In genomic region chrX:44872319-44872816, GRCh38 we compare ENCODE assay signal across 9 cellular contexts. TPM values are rescaled to one million over a fixed set of nuclear protein-coding genes. Genes with fewer than 3 reads are reported as not detected.
A peak's percentile ranks its signal among the peaks of the same experiment; 100 is the strongest.
DNase-seq lines count a peak whose midpoint lies in the region; ATAC-seq and TF ChIP-seq lines count a peak whose summit lies in the region.
"Had no signal": no experiment of that assay in that cellular context is flagged by ENCODE, and none has a peak within 500 bp of the region (broad histone marks: within the 10 kb centered on the region; RNA-seq: fewer than 3 reads in every experiment).

No MANE protein-coding gene starts in this region.

- H3K79me2 ChIP-seq in neural cell (replicated peaks; ENCODE audit: insufficient read depth, low read length): peaks cover 34% of the 10 kb centered on the region

- POLR2A ChIA-PET in GM10248 (lab: Yijun Ruan, JAX): interaction anchor here (0.6 to 0.7 kb wide), 2 partner anchors 28 to 41 kb away, joined by 4 to 7 read pairs; no protein-coding TSS in a partner anchor

- peak; percentile 37 for ATAC-seq in GM21528 (IDR thresholded peaks at IDR 0.05; ENCODE audit: low FRiP score, unreplicated experiment)

- H3K4me3 ChIP-seq in HUES64 (ENCODE audit: low read length): peak overlapping the region; percentile 85
- H3K4me3 ChIP-seq in neural cell (ENCODE audit: low read length): peak overlapping the region; percentile 85
- peak overlapping the region; percentile 64 to 94 for H3K4me3 ChIP-seq in vagina

- H4K20me1 ChIP-seq in neural cell (ENCODE audit: insufficient read depth): no peaks in the 10 kb centered on the region

- TF ChIP-seq CTCF in GM10248 (IDR thresholded peaks at IDR 0.05; ENCODE audit: control extremely low read depth, extremely low read depth, low read depth, missing control alignments) (no peak), neural cell (IDR thresholded peaks at IDR 0.05; ENCODE audit: poor library complexity, severe bottlenecking) (no peak), vagina (IDR thresholded peaks at IDR 0.05) (no peak)

- H3K9me3 ChIP-seq in HUES64 (ENCODE audit: insufficient read depth, low read depth, low read length) (no peaks in the 10 kb centered on the region), neural cell (ENCODE audit: low read length) (no peaks in the 10 kb centered on the region), vagina (no peaks in the 10 kb centered on the region)

- peak overlapping the region; percentile 96 for H3K27ac ChIP-seq in HUES64 (ENCODE audit: low read depth, low read length)
- peak overlapping the region; percentile 90 for H3K27ac ChIP-seq in neural cell (ENCODE audit: low read length)
- H3K27ac ChIP-seq in vagina: peak overlapping the region; percentile 100

- intact Hi-C loops in vagina (cut with DNase I): no loop called here

- TF ChIP-seq EP300 in neural cell (conservative IDR thresholded peaks at IDR 0.05; ENCODE audit: poor library complexity, severe bottlenecking): no peak

- H3K9ac ChIP-seq in HUES64 (ENCODE audit: low read depth, low read length) (peak overlapping the region; percentile 88), neural cell (ENCODE audit: low read length) (peak overlapping the region; percentile 87)

- TF ChIP-seq POLR2A in vagina (IDR thresholded peaks at IDR 0.05): no peak

- no peaks in the 10 kb centered on the region for H3K9me2 ChIP-seq in neural cell (ENCODE audit: insufficient read depth, low read length)

- peak overlapping the region; percentile 27 for H2AFZ ChIP-seq in neural cell (ENCODE audit: low read depth, low read length)

- peak overlapping the region; percentile 44 for H3K4me2 ChIP-seq in neural cell (ENCODE audit: low read length)

- peak; percentile 43 for DNase-seq in GM10248 (ENCODE audit: extremely low spot score)
- DNase-seq in activated CD8-positive, alpha-beta memory T cell treated with anti-CD3 and anti-CD28 coated beads, Interleukin-2, amount 50 U/mL, for 1 hour (ENCODE audit: extremely low read depth): peak; percentile 11
- peak; percentile 1 for DNase-seq in fibroblast of gingiva (ENCODE audit: low read depth)
- peak in 1 of 2 donors; percentile 88 for DNase-seq in vagina (ENCODE audit: extremely low spot score in 2 of 2)
- no peak for DNase-seq in NCI-H187 (lab: John Stamatoyannopoulos, UW)

- WGBS in HUES64: under 1% methylated on average over 57 of the region's 57 CpGs

- no peaks in the 10 kb centered on the region for H3F3A ChIP-seq in neural cell (ENCODE audit: insufficient read depth, low read length, poor library complexity, severe bottlenecking)

- CTCF ChIA-PET in GM10248 (lab: Yijun Ruan, JAX): no interaction called here

- H3K36me3 ChIP-seq in HUES64 (ENCODE audit: insufficient read depth, low read length) (peaks cover 3% of the 10 kb centered on the region; the same call in 1 of the 2 replicates), neural cell (ENCODE audit: insufficient read depth, low read length) (no peaks in the 10 kb centered on the region), vagina (no peaks in the 10 kb centered on the region)

- no peak for TF ChIP-seq RAD21 in neural cell (conservative IDR thresholded peaks at IDR 0.05)

- H3K4me1 ChIP-seq in HUES64 (ENCODE audit: insufficient read depth, low read length) (no peaks in the 10 kb centered on the region), vagina (peaks cover 37% of the 10 kb centered on the region)

- no peaks in the 10 kb centered on the region for H3K27me3 ChIP-seq in HUES64 (ENCODE audit: insufficient read depth, low read length)
- H3K27me3 ChIP-seq in neural cell (ENCODE audit: insufficient read depth, low read depth, low read length): no peaks in the 10 kb centered on the region
- no peaks in the 10 kb centered on the region for H3K27me3 ChIP-seq in vagina

TF ChIP-seq in neural cell, 6 proteins besides CTCF, POLR2A, EP300 and RAD21:
- TF ChIP-seq EZH2 (IDR thresholded peaks at IDR 0.05; ENCODE audit: borderline replicate concordance, insufficient read depth, low read length, poor library complexity, severe bottlenecking) (no peak), TAF1 (IDR thresholded peaks at IDR 0.05; ENCODE audit: low read depth) (peak; percentile 11), REST (IDR thresholded peaks at IDR 0.05; ENCODE audit: borderline replicate concordance) (no peak)
TF ChIP-seq in neural cell: peak in this region for 1.

RNA-seq across cellular contexts. Expression of gene KDM6A, which starts 0.6 kb away (rescaled TPM):
- polyA plus RNA-seq in HUES64 (2013, experiment 1 of 2): 29.9 TPM
- 28.0 TPM for polyA plus RNA-seq in HUES64 (2013, experiment 2 of 2)
- 25.1 and 31.0 TPM in 2 replicates for polyA plus RNA-seq in neural cell
- polyA minus RNA-seq in neural cell: 55.0 and 68.4 TPM in 2 replicates
- total RNA-seq in vagina: 44.2 TPM

RNA-seq across cellular contexts. Expression of gene DUSP21, which starts 28.5 kb away (rescaled TPM):
- polyA plus RNA-seq in HUES64 (2013, experiment 1 of 2): not detected
- not detected for polyA plus RNA-seq in HUES64 (2013, experiment 2 of 2)
- not detected in 2 replicates for polyA plus RNA-seq in neural cell
- not detected in 2 replicates for polyA minus RNA-seq in neural cell
- total RNA-seq in vagina: not detected
- total RNA-seq: frontal cortex had no signal

Comparison
In these comparisons a context has a peak if more than half of its experiments do, and no peak if none do; other contexts are left out.
1. DNase-seq: peak in GM10248 (single experiment), activated CD8-positive, alpha-beta memory T cell treated with anti-CD3 and anti-CD28 coated beads, Interleukin-2, amount 50 U/mL, for 1 hour (single experiment) and fibroblast of gingiva (single experiment); none in NCI-H187 (0 of 2).
2. Peak in every context shown above with its lines, with median percentiles within 50 percentile points of each other: H3K27ac ChIP-seq and H3K4me3 ChIP-seq.